ENCODE assay signal across 22 cellular contexts in the genomic region with DNA sequence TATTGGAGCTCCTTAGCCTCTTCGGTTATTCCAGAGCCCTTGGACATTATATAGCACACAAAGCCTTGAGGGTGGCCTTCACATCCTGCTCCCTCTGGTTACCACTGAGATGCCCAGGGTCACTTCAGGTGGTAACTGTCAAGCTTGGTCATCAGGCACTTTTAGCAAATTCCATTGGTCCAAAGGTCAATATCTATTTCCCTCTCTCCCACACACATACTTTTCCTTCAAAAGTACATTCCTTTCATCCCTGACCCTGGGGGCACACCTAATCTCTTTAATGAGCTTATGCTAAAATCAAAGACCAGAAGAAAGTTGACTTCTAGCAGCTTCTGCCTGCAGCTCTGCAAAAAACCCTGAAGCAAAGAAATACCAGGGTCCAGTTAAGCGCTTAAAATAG.
"Had no signal": no experiment of that assay in that cellular context is flagged by ENCODE, and none has a peak within 500 bp of the region (broad histone marks: within the 10 kb centered on the region; RNA-seq: fewer than 3 reads in every experiment).

No MANE protein-coding gene starts in this region.

- H3K36me3 Mint-ChIP-seq: activated naive CD4-positive, alpha-beta T cell treated with anti-CD3 and anti-CD28 coated beads, Interleukin-2, amount 50 U/mL, for 24 hours; naive thymus-derived CD8-positive, alpha-beta T cell had no signal

- H3K9me3 ChIP-seq: esophagus squamous epithelium, gastrocnemius medialis, lower lobe of right lung, right atrium auricular region, upper lobe of right lung had no signal

- H3K27ac ChIP-seq: esophagus squamous epithelium, gastrocnemius medialis, lower lobe of right lung, right atrium auricular region, upper lobe of right lung had no signal

- H3K27me3 Mint-ChIP-seq: activated naive CD4-positive, alpha-beta T cell treated with anti-CD3 and anti-CD28 coated beads, Interleukin-2, amount 50 U/mL, for 24 hours; brain; effector memory CD8-positive, alpha-beta T cell; progenitor cell of endocrine pancreas had no signal

- ATAC-seq: activated CD8-positive, alpha-beta T cell treated with anti-CD3 and anti-CD28 coated beads, Interleukin-2, amount 10 ng/mL, durations not matched to agents 7 days and 5 days; effector memory CD8-positive, alpha-beta T cell; gastrocnemius medialis; left lobe of liver; lower lobe of right lung; naive thymus-derived CD8-positive, alpha-beta T cell; stimulated activated naive CD8-positive, alpha-beta T cell treated with anti-CD3 and anti-CD28 coated beads, Interleukin-15, Interleukin-2, amounts not matched to agents 100 U/mL and 50 U/mL, for 24 hours; upper lobe of right lung had no signal

- H3K27ac Mint-ChIP-seq: activated CD8-positive, alpha-beta T cell treated with anti-CD3 and anti-CD28 coated beads, Interleukin-2, amount 10 ng/mL, durations not matched to agents 7 days and 5 days; activated naive CD4-positive, alpha-beta T cell treated with anti-CD3 and anti-CD28 coated beads, Interleukin-2, amount 50 U/mL, for 24 hours; activated T-helper 1 cell treated with anti-CD3 and anti-CD28 coated beads, Interleukin-12 subunit alpha, Interleukin-12 subunit beta, Interleukin-2, Interleukin-4 antibody, amounts not matched to agents 30 ng/mL and 10 ng/mL and 1 ng/mL, durations not matched to agents 14 hours and 24 hours and 36 hours; brain; effector memory CD8-positive, alpha-beta T cell; naive thymus-derived CD8-positive, alpha-beta T cell; progenitor cell of endocrine pancreas had no signal

- H3K4me3 Mint-ChIP-seq: activated CD8-positive, alpha-beta T cell treated with anti-CD3 and anti-CD28 coated beads, Interleukin-2, amount 10 ng/mL, durations not matched to agents 7 days and 5 days; activated naive CD4-positive, alpha-beta T cell treated with anti-CD3 and anti-CD28 coated beads, Interleukin-2, amount 50 U/mL, for 24 hours; activated T-helper 1 cell treated with anti-CD3 and anti-CD28 coated beads, Interleukin-12 subunit alpha, Interleukin-12 subunit beta, Interleukin-2, Interleukin-4 antibody, amounts not matched to agents 30 ng/mL and 10 ng/mL and 1 ng/mL, durations not matched to agents 14 hours and 24 hours and 36 hours; brain; effector memory CD8-positive, alpha-beta T cell; naive thymus-derived CD8-positive, alpha-beta T cell had no signal

- H3K4me1 ChIP-seq: esophagus squamous epithelium, gastrocnemius medialis, lower lobe of right lung, right atrium auricular region, upper lobe of right lung had no signal

- DNase-seq: activated CD4-positive, alpha-beta T cell treated with anti-CD3 and anti-CD28 coated beads for 1 hour; activated CD4-positive, alpha-beta T cell treated with anti-CD3 and anti-CD28 coated beads, Interleukin-2, amount 50 U/mL, for 1 hour; activated CD8-positive, alpha-beta T cell treated with anti-CD3 and anti-CD28 coated beads, Interleukin-2, amount 10 ng/mL, durations not matched to agents 7 days and 5 days; activated gamma-delta T cell; anterior cingulate cortex; caudate nucleus; effector memory CD8-positive, alpha-beta T cell; esophagus squamous epithelium; gastrocnemius medialis; head of caudate nucleus; lower lobe of right lung; naive thymus-derived CD8-positive, alpha-beta T cell; stimulated activated CD4-positive, alpha-beta T cell treated with anti-CD3 and anti-CD28 coated beads, Interleukin-4, amount 100 ng/mL, for 24 hours; stimulated activated naive CD8-positive, alpha-beta T cell treated with anti-CD3 and anti-CD28 coated beads, Interleukin-15, Interleukin-2, amounts not matched to agents 100 U/mL and 50 U/mL, for 24 hours; T-helper 9 cell; upper lobe of right lung had no signal

- H3K9me3 Mint-ChIP-seq: activated naive CD4-positive, alpha-beta T cell treated with anti-CD3 and anti-CD28 coated beads, Interleukin-2, amount 50 U/mL, for 24 hours; activated T-helper 1 cell treated with anti-CD3 and anti-CD28 coated beads, Interleukin-12 subunit alpha, Interleukin-12 subunit beta, Interleukin-2, Interleukin-4 antibody, amounts not matched to agents 30 ng/mL and 10 ng/mL and 1 ng/mL, durations not matched to agents 14 hours and 24 hours and 36 hours had no signal

- H3K4me1 Mint-ChIP-seq: activated naive CD4-positive, alpha-beta T cell treated with anti-CD3 and anti-CD28 coated beads, Interleukin-2, amount 50 U/mL, for 24 hours; naive thymus-derived CD8-positive, alpha-beta T cell had no signal

- H3K4me3 ChIP-seq: esophagus squamous epithelium, gastrocnemius medialis, lower lobe of right lung, right atrium auricular region, upper lobe of right lung had no signal

- H3K36me3 ChIP-seq: esophagus squamous epithelium, gastrocnemius medialis, lower lobe of right lung, right atrium auricular region, upper lobe of right lung had no signal

- H3K27me3 ChIP-seq: esophagus squamous epithelium, gastrocnemius medialis, right atrium auricular region, upper lobe of right lung had no signal
